33 cellular contexts compared by ENCODE assay signal in the genomic region with DNA sequence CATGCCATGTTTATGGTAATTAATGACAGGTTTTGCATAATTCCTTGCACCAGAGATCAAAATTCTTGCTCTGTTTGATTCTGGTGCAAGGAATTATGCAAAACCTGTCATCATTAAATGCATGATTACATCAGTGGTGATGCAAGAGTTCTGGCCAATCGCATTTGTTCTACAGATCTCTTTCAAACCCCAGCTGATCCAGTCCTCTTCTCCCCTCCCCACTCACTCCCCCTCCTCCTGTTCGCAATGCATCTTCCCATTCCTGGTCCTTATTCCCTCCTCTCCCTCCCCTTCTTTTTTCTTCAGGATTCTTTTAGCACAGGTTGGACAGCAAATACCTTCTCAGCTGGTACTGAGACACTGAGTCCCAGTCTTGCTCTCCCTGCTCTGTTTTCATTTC.
"Had no signal": no experiment of that assay in that cellular context is flagged by ENCODE, and none has a peak within 500 bp of the region (broad histone marks: within the 10 kb centered on the region; RNA-seq: fewer than 3 reads in every experiment).

No MANE protein-coding gene starts in this region.

- H3K4me1 Mint-ChIP-seq: activated CD8-positive, alpha-beta memory T cell treated with anti-CD3 and anti-CD28 coated beads, Interleukin-2, amount 10 ng/mL, durations not matched to agents 7 days and 5 days; central memory CD8-positive, alpha-beta T cell; mesothelial cell of epicardium; naive B cell; stimulated activated effector memory CD8-positive, alpha-beta T cell treated with anti-CD3 and anti-CD28 coated beads, Interleukin-12 subunit alpha, Interleukin-12 subunit beta, amount 100 ng/mL, for 72 hours had no signal

- H3K27me3 ChIP-seq: gastrocnemius medialis, sigmoid colon, uterus had no signal

- H3K79me2 ChIP-seq: parathyroid adenoma had no signal

- H3K4me3 ChIP-seq: gastrocnemius medialis, psoas muscle, sigmoid colon, thoracic aorta, uterus had no signal

- H3K36me3 ChIP-seq: gastrocnemius medialis, sigmoid colon, thoracic aorta, uterus had no signal

- H3K4me1 ChIP-seq: gastrocnemius medialis, parathyroid adenoma, psoas muscle, sigmoid colon, uterus had no signal

- H3K4me3 Mint-ChIP-seq: activated CD8-positive, alpha-beta memory T cell treated with anti-CD3 and anti-CD28 coated beads, Interleukin-2, amount 10 ng/mL, durations not matched to agents 7 days and 5 days; activated CD8-positive, alpha-beta T cell treated with anti-CD3 and anti-CD28 coated beads, Interleukin-2, amount 10 ng/mL, durations not matched to agents 7 days and 5 days; activated naive CD8-positive, alpha-beta T cell; activated T-cell treated with anti-CD3 and anti-CD28 coated beads, Interleukin-2, amount 50 U/mL, for 72 hours; central memory CD8-positive, alpha-beta T cell; mesothelial cell of epicardium; naive B cell; nephron progenitor cell; stimulated activated effector memory CD8-positive, alpha-beta T cell treated with anti-CD3 and anti-CD28 coated beads, Interleukin-12 subunit alpha, Interleukin-12 subunit beta, amount 100 ng/mL, for 72 hours; stimulated activated naive CD8-positive, alpha-beta T cell treated with anti-CD3 and anti-CD28 coated beads, Interleukin-15, Interleukin-2, amounts not matched to agents 100 ng/mL and 50 ng/mL, for 24 hours; type B pancreatic cell had no signal

- ATAC-seq: activated CD8-positive, alpha-beta memory T cell treated with anti-CD3 and anti-CD28 coated beads, Interleukin-2, amount 10 ng/mL, durations not matched to agents 7 days and 5 days; activated CD8-positive, alpha-beta T cell treated with anti-CD3 and anti-CD28 coated beads, Interleukin-2, amount 10 ng/mL, durations not matched to agents 7 days and 5 days; activated T-cell treated with anti-CD3 and anti-CD28 coated beads, Interleukin-2, amount 50 U/mL, for 72 hours; gastrocnemius medialis; left cardiac atrium; psoas muscle; stimulated activated effector memory CD8-positive, alpha-beta T cell treated with anti-CD3 and anti-CD28 coated beads, Interleukin-12 subunit alpha, Interleukin-12 subunit beta, amount 100 ng/mL, for 72 hours had no signal

- DNase-seq: activated CD4-positive, alpha-beta T cell treated with anti-CD3 and anti-CD28 coated beads, Interleukin-2, amount 50 U/mL, for 1 hour; activated CD8-positive, alpha-beta memory T cell treated with anti-CD3 and anti-CD28 coated beads, Interleukin-2, amount 10 ng/mL, durations not matched to agents 7 days and 5 days; activated CD8-positive, alpha-beta T cell treated with anti-CD3 and anti-CD28 coated beads, Interleukin-2, amount 10 ng/mL, durations not matched to agents 7 days and 5 days; activated naive CD4-positive, alpha-beta T cell treated with Interleukin-2 at 50 U/mL for 16 hours; activated T-cell treated with anti-CD3 and anti-CD28 coated beads, Interleukin-2, amount 50 U/mL, for 72 hours; anterior cingulate cortex; dermis blood vessel endothelial cell; effector memory CD4-positive, alpha-beta T cell; gastrocnemius medialis; head of caudate nucleus; hippocampal formation; left cardiac atrium; mammary epithelial cell; naive B cell; nephron progenitor cell; nucleus accumbens; psoas muscle; sigmoid colon; small intestine; stimulated activated CD4-positive, alpha-beta T cell treated with anti-CD3 and anti-CD28 coated beads, Interleukin-4, amount 100 ng/mL, for 24 hours; T-helper 2 cell; uterus had no signal

- H3K9me3 ChIP-seq: gastrocnemius medialis, thoracic aorta, uterus had no signal

- H3K27me3 Mint-ChIP-seq: activated CD8-positive, alpha-beta memory T cell treated with anti-CD3 and anti-CD28 coated beads, Interleukin-2, amount 10 ng/mL, durations not matched to agents 7 days and 5 days; activated naive CD8-positive, alpha-beta T cell; central memory CD8-positive, alpha-beta T cell; naive B cell; stimulated activated naive CD8-positive, alpha-beta T cell treated with anti-CD3 and anti-CD28 coated beads, Interleukin-15, Interleukin-2, amounts not matched to agents 100 ng/mL and 50 ng/mL, for 24 hours; type B pancreatic cell had no signal

- H3K36me3 Mint-ChIP-seq: activated CD8-positive, alpha-beta memory T cell treated with anti-CD3 and anti-CD28 coated beads, Interleukin-2, amount 10 ng/mL, durations not matched to agents 7 days and 5 days; activated naive CD8-positive, alpha-beta T cell; naive B cell; stimulated activated effector memory CD8-positive, alpha-beta T cell treated with anti-CD3 and anti-CD28 coated beads, Interleukin-12 subunit alpha, Interleukin-12 subunit beta, amount 100 ng/mL, for 72 hours; type B pancreatic cell had no signal

- FAIRE-seq: bronchial epithelial cell, colon, keratinocyte, small intestine had no signal

- H3K27ac ChIP-seq: gastrocnemius medialis, parathyroid adenoma, psoas muscle, sigmoid colon, thoracic aorta, uterus had no signal

- H3K9ac ChIP-seq: parathyroid adenoma had no signal

- H3K27ac Mint-ChIP-seq: activated CD8-positive, alpha-beta memory T cell treated with anti-CD3 and anti-CD28 coated beads, Interleukin-2, amount 10 ng/mL, durations not matched to agents 7 days and 5 days; activated CD8-positive, alpha-beta T cell treated with anti-CD3 and anti-CD28 coated beads, Interleukin-2, amount 10 ng/mL, durations not matched to agents 7 days and 5 days; activated naive CD8-positive, alpha-beta T cell; activated T-cell treated with anti-CD3 and anti-CD28 coated beads, Interleukin-2, amount 50 U/mL, for 72 hours; mesothelial cell of epicardium; naive B cell; nephron progenitor cell; stimulated activated effector memory CD8-positive, alpha-beta T cell treated with anti-CD3 and anti-CD28 coated beads, Interleukin-12 subunit alpha, Interleukin-12 subunit beta, amount 100 ng/mL, for 72 hours; stimulated activated naive CD8-positive, alpha-beta T cell treated with anti-CD3 and anti-CD28 coated beads, Interleukin-15, Interleukin-2, amounts not matched to agents 100 ng/mL and 50 ng/mL, for 24 hours; type B pancreatic cell had no signal

- H2AFZ ChIP-seq: parathyroid adenoma had no signal
